Comparison of ENCODE assay signal across 8 cellular contexts in genomic region chr2:71277159-71277498, GRCh38. TPM values are rescaled to one million over a fixed set of nuclear protein-coding genes. Genes with fewer than 3 reads are reported as not detected.
DNase-seq lines count a peak whose midpoint lies in the region; ATAC-seq and FAIRE-seq lines count a peak whose summit lies in the region.

No MANE protein-coding gene starts in this region.

- H3K27me3 ChIP-seq in HAP-1 (ENCODE audit: low read depth) = peaks cover 3% of the 10 kb centered on the region; the same call in 1 of the 2 replicates
- peaks cover 0 to 7% of the 10 kb centered on the region in 2 donors for H3K27me3 ChIP-seq in small intestine (ENCODE audit: control insufficient read depth in 2 of 2, insufficient read depth in 2 of 2, low read length in 2 of 2)

- in situ Hi-C loops in HAP-1 (cut with MboI; ENCODE audit: low sequenced_read_pairs) = no loop called here

- no peak for ATAC-seq in activated T-helper 17 cell treated with anti-CD3 and anti-CD28 coated beads, Interleukin-2, amount 50 U/mL, for 72 hours (replicated peaks)
- ATAC-seq in HG03457 (IDR thresholded peaks at IDR 0.05; ENCODE audit: unreplicated experiment) = no peak

- H3K4me3 ChIP-seq in HAP-1 (peak overlapping the region; percentile 49), iPS-11a (ENCODE audit: low read depth, low read length) (peak overlapping the region; percentile 60), small intestine (ENCODE audit: low read depth in 1 of 2, low read length in 2 of 2) (peak overlapping the region; percentile 23 to 45)

- no peaks in the 10 kb centered on the region for H3K9me3 Mint-ChIP-seq in activated T-helper 17 cell treated with anti-CD3 and anti-CD28 coated beads, Interleukin-2, amount 50 U/mL, for 72 hours

- no peaks in the 10 kb centered on the region for H3K36me3 ChIP-seq in HAP-1 (replicated peaks)
- no peaks in the 10 kb centered on the region for H3K36me3 ChIP-seq in small intestine (ENCODE audit: control insufficient read depth in 2 of 2, insufficient read depth in 2 of 2, low read length in 2 of 2)

- peaks cover 6% of the 10 kb centered on the region for H3K36me3 Mint-ChIP-seq in activated T-helper 17 cell treated with anti-CD3 and anti-CD28 coated beads, Interleukin-2, amount 50 U/mL, for 72 hours (ENCODE audit: low read depth)

- H3K9me3 ChIP-seq in HAP-1 (no peaks in the 10 kb centered on the region; the same call in 1 of the 2 replicates), small intestine (ENCODE audit: control insufficient read depth, low read depth) (no peaks in the 10 kb centered on the region)

- DNase-seq in HAP-1 (ENCODE audit: low spot score in 2 of 2) = peak in 1 of 2 experiments; percentile 3
- no peak for DNase-seq in small intestine
- no peak for DNase-seq in activated CD8-positive, alpha-beta memory T cell treated with anti-CD3 and anti-CD28 coated beads, Interleukin-2, amount 50 U/mL, for 48 hours
- no peak for DNase-seq in DMS79 treated with DMSO at 0.1 percent for 48 hours (lab: John Stamatoyannopoulos, UW)
- no peak for DNase-seq in activated CD4-positive, alpha-beta T cell treated with anti-CD3 and anti-CD28 coated beads, Interleukin-2, amount 50 U/mL, for 48 hours

- H3K27ac Mint-ChIP-seq in activated T-helper 17 cell treated with anti-CD3 and anti-CD28 coated beads, Interleukin-2, amount 50 U/mL, for 72 hours = no peak overlapping the region

- no peak overlapping the region for H3K27ac ChIP-seq in small intestine (ENCODE audit: low read depth in 1 of 2, low read length in 1 of 2)

- no peaks in the 10 kb centered on the region for H3K4me1 Mint-ChIP-seq in activated T-helper 17 cell treated with anti-CD3 and anti-CD28 coated beads, Interleukin-2, amount 50 U/mL, for 72 hours

- H3K4me3 Mint-ChIP-seq in activated T-helper 17 cell treated with anti-CD3 and anti-CD28 coated beads, Interleukin-2, amount 50 U/mL, for 72 hours = peak overlapping the region; percentile 75

- H3K27me3 Mint-ChIP-seq in activated T-helper 17 cell treated with anti-CD3 and anti-CD28 coated beads, Interleukin-2, amount 50 U/mL, for 72 hours = peaks cover 71% of the 10 kb centered on the region

- 4 to 9% (median 4%) methylated on average over 5 of the region's 5 CpGs for WGBS in small intestine, 3 donors

- FAIRE-seq in small intestine (lab: Jason Lieb, UNC) = no peak

- peaks cover 17% of the 10 kb centered on the region for H3K4me1 ChIP-seq in HAP-1
- peaks cover 0 to 7% of the 10 kb centered on the region in 2 donors for H3K4me1 ChIP-seq in small intestine (ENCODE audit: control insufficient read depth in 2 of 2, insufficient read depth in 1 of 2, low read depth in 1 of 2, low read length in 1 of 2)

RNA-seq across cellular contexts. Expression of gene PAIP2B, which starts 50.2 kb away (rescaled TPM):
- total RNA-seq in activated T-helper 17 cell treated with anti-CD3 and anti-CD28 coated beads, Interleukin-2, amount 50 U/mL, for 72 hours = 1 to 10 TPM; 1.3 to 3.3 TPM
- 1 to 10 TPM in 1 of 3 donors, under 1 TPM in 2; 0.45 to 1.9 (median 0.81) TPM for polyA plus RNA-seq in small intestine

RNA-seq across cellular contexts. Expression of gene ZNF638, which starts 54.5 kb away (rescaled TPM):
- total RNA-seq in activated T-helper 17 cell treated with anti-CD3 and anti-CD28 coated beads, Interleukin-2, amount 50 U/mL, for 72 hours = 100 to 1,000 TPM in 1 of 2 donors, 10 to 100 TPM in 1; 96.1 to 173 TPM
- polyA plus RNA-seq in small intestine = 100 to 1,000 TPM in 1 of 3 donors, 10 to 100 TPM in 2; 51.1 to 106 (median 54.9) TPM
